ENCODE assay signal across 8 cellular contexts in the genomic region with DNA sequence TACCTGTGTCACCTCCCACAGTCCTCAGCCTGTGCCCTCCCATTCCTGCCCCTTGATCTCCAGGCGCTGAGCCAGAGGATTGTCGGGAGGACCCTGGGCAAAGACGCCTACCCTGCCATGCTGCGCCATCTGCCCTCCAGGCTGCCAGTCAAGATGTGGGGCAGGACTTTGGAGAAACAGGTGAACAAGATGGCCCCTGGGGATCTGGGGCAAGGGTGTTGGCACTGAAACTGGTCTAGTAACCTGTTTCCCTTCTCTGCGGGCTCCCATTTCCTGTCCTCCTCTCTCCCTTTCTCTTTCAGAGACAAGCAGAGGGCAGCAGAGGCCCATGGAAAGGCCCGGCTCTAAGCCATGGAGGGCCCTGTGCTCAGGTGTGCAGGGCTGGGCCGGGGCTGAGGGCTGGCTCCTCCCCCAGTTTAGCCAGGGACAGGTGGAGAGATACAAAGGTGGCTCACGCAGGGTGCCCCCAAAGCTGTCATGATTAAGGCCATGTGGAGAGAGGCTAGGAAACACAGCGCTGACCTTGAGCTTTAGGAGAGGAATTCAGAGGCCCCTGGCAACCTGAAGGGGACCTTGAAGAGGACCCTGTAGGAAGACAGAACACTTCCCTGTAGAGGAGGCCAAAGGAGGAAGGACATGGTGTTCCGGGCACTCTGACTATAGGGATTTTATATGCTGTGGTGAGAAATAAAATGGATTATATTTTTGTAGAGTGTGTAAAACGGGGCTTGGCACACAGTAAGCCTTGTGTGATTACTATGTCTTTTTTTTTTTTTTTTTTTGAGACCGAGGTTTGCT. TPM values are rescaled to one million over a fixed set of nuclear protein-coding genes. Genes with fewer than 3 reads are reported as not detected.
A peak's percentile ranks its signal among the peaks of the same experiment; 100 is the strongest.
DNase-seq lines count a peak whose midpoint lies in the region; ATAC-seq and TF ChIP-seq lines count a peak whose summit lies in the region.

GLOD5 (plus strand) TSS at position 74 of the 798 bp plus-strand sequence; CDS start at position 118, 44 bp downstream.

- no CpG with 5 or more reads among the region's 12 CpGs for WGBS in H9 (ENCODE audit: extremely low coverage, insufficient read length, low lambda C conversion rate)

- H3K79me2 ChIP-seq in H9 (ENCODE audit: insufficient read depth, low read length) (no peaks in the 10 kb centered on the region; the same call in 1 of the 2 replicates), OCI-LY3 (ENCODE audit: low read length) (no peaks in the 10 kb centered on the region)

- no peak within 1 kb of the TSS for H2AK5ac ChIP-seq in H9 (ENCODE audit: insufficient read length, low read length)

- no peak within 1 kb of the TSS for H2BK5ac ChIP-seq in H9 (ENCODE audit: insufficient read length, low read length)

- H3K27me3 ChIP-seq in H9 (ENCODE audit: insufficient read depth, low read length) (no peaks in the 10 kb centered on the region), OCI-LY3 (ENCODE audit: low read depth, low read length) (no peaks in the 10 kb centered on the region)

- H3K14ac ChIP-seq in H9 (ENCODE audit: insufficient read depth, low read length), result no peak within 1 kb of the TSS

- no peak within 1 kb of the TSS for H3K4me2 ChIP-seq in H9 (ENCODE audit: insufficient read depth, insufficient read length, low read length)
- H3K4me2 ChIP-seq in OCI-LY3 (ENCODE audit: low read length), result no peak within 1 kb of the TSS

- H3K4me1 ChIP-seq in H9 (ENCODE audit: insufficient read depth, low read length) (no peaks in the 10 kb centered on the region), OCI-LY3 (ENCODE audit: low read length) (no peaks in the 10 kb centered on the region)

- no peak within 1 kb of the TSS for H3K56ac ChIP-seq in H9 (ENCODE audit: insufficient read length, low read depth, low read length)

- H3K9me3 ChIP-seq in H9 (ENCODE audit: control insufficient read depth, low read depth, low read length), result peaks cover 15% of the 10 kb centered on the region
- no peaks in the 10 kb centered on the region for H3K9me3 ChIP-seq in OCI-LY3 (ENCODE audit: insufficient read depth, low read length)

- H2AFZ ChIP-seq in H9 (ENCODE audit: low read length) (no peak within 1 kb of the TSS), OCI-LY3 (ENCODE audit: low read depth, low read length) (peak within 1 kb of the TSS; percentile 70; the same call in 1 of the 2 replicates)

- peaks cover 53 to 72% of the 10 kb centered on the region in 2 experiments for H3K9me3 Mint-ChIP-seq in H9
- no peaks in the 10 kb centered on the region for H3K9me3 Mint-ChIP-seq in effector memory CD8-positive, alpha-beta T cell

- peaks cover 0 to 7% (median 0%) of the 10 kb centered on the region in 3 experiments; a peak in 3 of 7 replicates for H3K36me3 Mint-ChIP-seq in H9 (ENCODE audit: insufficient read depth in 1 of 3, low read depth in 3 of 3)
- no peaks in the 10 kb centered on the region for H3K36me3 Mint-ChIP-seq in effector memory CD8-positive, alpha-beta T cell (ENCODE audit: insufficient read depth)

- no peaks in the 10 kb centered on the region for H3K36me3 ChIP-seq in OCI-LY3 (replicated peaks; ENCODE audit: low read depth, low read length)

- no peaks in the 10 kb centered on the region for H3K79me1 ChIP-seq in H9 (ENCODE audit: insufficient read depth, low read depth, low read length, poor library complexity, severe bottlenecking)

- no peak for ATAC-seq in effector memory CD8-positive, alpha-beta T cell (replicated peaks)

- no peaks in the 10 kb centered on the region for H4K20me1 ChIP-seq in H9 (ENCODE audit: control insufficient read depth, insufficient read depth, insufficient read length)
- no peaks in the 10 kb centered on the region for H4K20me1 ChIP-seq in OCI-LY3 (ENCODE audit: insufficient read depth, low read length)

- peaks cover 7 to 8% of the 10 kb centered on the region in 2 experiments for H3K4me1 Mint-ChIP-seq in H9
- H3K4me1 Mint-ChIP-seq in effector memory CD8-positive, alpha-beta T cell (ENCODE audit: low read depth in 2 of 2), result peaks cover 0 to 2% of the 10 kb centered on the region in 2 donors

- no peak within 1 kb of the TSS for H3T11ph ChIP-seq in H9 (ENCODE audit: low read length)

- DNase-seq in A172 (ENCODE audit: low spot score), result peak; percentile 18
- peak; percentile 85 for DNase-seq in H9
- peak; percentile 3 for DNase-seq in fibroblast of pulmonary artery (ENCODE audit: low read depth)
- DNase-seq in ureter (ENCODE audit: low spot score), result peak; percentile 76
- DNase-seq in NCI-H446 (lab: John Stamatoyannopoulos, UW), result no peak
- no peak for DNase-seq in effector memory CD8-positive, alpha-beta T cell
- no peak for DNase-seq in anterior cingulate cortex (lab: John Stamatoyannopoulos, UW)

- no peak within 1 kb of the TSS for H3K9ac ChIP-seq in H9 (ENCODE audit: extremely low read depth, insufficient read length, low read length)
- H3K9ac ChIP-seq in OCI-LY3 (ENCODE audit: low read length), result no peak within 1 kb of the TSS

- H2BK12ac ChIP-seq in H9 (ENCODE audit: insufficient read length, low read depth, low read length), result no peak within 1 kb of the TSS

- H3K27ac ChIP-seq in H9 (ENCODE audit: insufficient read length, low read depth, low read length) (no peak within 1 kb of the TSS), OCI-LY3 (ENCODE audit: low read length) (no peak within 1 kb of the TSS)

- no peak within 1 kb of the TSS for H3K4ac ChIP-seq in H9 (ENCODE audit: low read depth, low read length)

- no peaks in the 10 kb centered on the region for H3K23me2 ChIP-seq in H9 (ENCODE audit: insufficient read length, low read depth, low read length, poor library complexity, severe bottlenecking)

- no peak within 1 kb of the TSS for H4K5ac ChIP-seq in H9 (ENCODE audit: insufficient read length, low read depth, low read length)

- no peak within 1 kb of the TSS for H3K18ac ChIP-seq in H9 (ENCODE audit: insufficient read length, low read depth, low read length)

- no peak within 1 kb of the TSS for H4K91ac ChIP-seq in H9 (ENCODE audit: insufficient read length, low read depth, low read length)

- no peak within 1 kb of the TSS for H3K23ac ChIP-seq in H9 (ENCODE audit: insufficient read length, low read depth, low read length)

- TF ChIP-seq CTCF in H9 (conservative IDR thresholded peaks at IDR 0.05), result peak; percentile 65
- peak; percentile 31 for TF ChIP-seq CTCF in OCI-LY3 (IDR thresholded peaks at IDR 0.05; ENCODE audit: low read depth, low read length)
- peak; percentile 17 for TF ChIP-seq CTCF in fibroblast of pulmonary artery (IDR thresholded peaks at IDR 0.05; ENCODE audit: low read length, missing control alignments)

- peak within 1 kb of the TSS; percentile 67 to 94 (median 87); a peak in 5 of 7 replicates for H3K27ac Mint-ChIP-seq in H9
- H3K27ac Mint-ChIP-seq in effector memory CD8-positive, alpha-beta T cell, result no peak within 1 kb of the TSS

- H2BK120ac ChIP-seq in H9 (ENCODE audit: low read depth, low read length, poor library complexity, severe bottlenecking), result no peak within 1 kb of the TSS

- no peak within 1 kb of the TSS for H2BK20ac ChIP-seq in H9 (ENCODE audit: low read depth, low read length, poor library complexity, severe bottlenecking)

- H3K4me3 Mint-ChIP-seq in H9, result peak within 1 kb of the TSS in 1 of 2 experiments; percentile 68; a peak in 3 of 5 replicates
- H3K4me3 Mint-ChIP-seq in effector memory CD8-positive, alpha-beta T cell, result no peak within 1 kb of the TSS

- H2BK15ac ChIP-seq in H9 (ENCODE audit: low read depth, low read length), result no peak within 1 kb of the TSS

- H3K4me3 ChIP-seq in OCI-LY3 (ENCODE audit: low read length), result no peak within 1 kb of the TSS
- H3K4me3 ChIP-seq in fibroblast of pulmonary artery (replicated peaks; ENCODE audit: low read depth, low read length), result no peak within 1 kb of the TSS

- no peak within 1 kb of the TSS for H4K8ac ChIP-seq in H9 (replicated peaks; ENCODE audit: insufficient read length, low read depth, low read length)

- H3K27me3 Mint-ChIP-seq in H9 (ENCODE audit: low read depth), result peaks cover 2% of the 10 kb centered on the region
- H3K27me3 Mint-ChIP-seq in effector memory CD8-positive, alpha-beta T cell, result peaks cover 0 to 6% of the 10 kb centered on the region in 2 donors

RNA-seq across cellular contexts. Expression of gene GLOD5, which starts in this region (rescaled TPM):
- not detected in 2 replicates for total RNA-seq in A172 (2014; rRNA removed; shearing (Covaris generic))
- not detected in 2 replicates for total RNA-seq in H9 (2021)
- total RNA-seq in ureter, result not detected

Comparison
In these comparisons a context has a peak if more than half of its experiments do, and no peak if none do; other contexts are left out.
1. Peak in DNase-seq in A172; RNA of the gene not detected or under 1 TPM.
2. Peak in DNase-seq in H9; RNA of the gene not detected or under 1 TPM.
3. Peak in DNase-seq in ureter; RNA of the gene not detected or under 1 TPM.
4. H3K27ac Mint-ChIP-seq: peak in H9 (3 of 3); none in effector memory CD8-positive, alpha-beta T cell (0 of 2).
5. Peak in every context shown above with its lines, with median percentiles within 50 percentile points of each other: CTCF ChIP-seq.